In the genomic region with DNA sequence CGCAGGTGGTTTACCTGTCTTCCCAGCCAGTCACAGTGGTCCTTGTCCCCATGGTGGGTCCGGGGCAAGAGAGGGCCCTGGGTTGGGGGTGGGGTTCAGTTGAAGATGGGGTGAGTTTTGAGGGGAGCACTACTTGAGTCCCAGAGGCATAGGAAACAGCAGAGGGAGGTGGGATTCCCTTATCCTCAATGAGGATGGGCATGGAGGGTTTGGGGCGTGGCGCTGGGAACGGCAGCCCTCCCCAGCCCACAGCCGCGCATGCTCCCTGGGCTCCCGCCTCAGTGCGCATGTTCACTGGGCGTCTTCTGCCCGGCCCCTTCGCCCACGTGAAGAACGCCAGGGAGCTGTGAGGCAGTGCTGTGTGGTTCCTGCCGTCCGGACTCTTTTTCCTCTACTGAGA, we compare ENCODE assay signal across 11 cellular contexts. TPM values are rescaled to one million over a fixed set of nuclear protein-coding genes. Genes with fewer than 3 reads are reported as not detected.
"Had no signal": no experiment of that assay in that cellular context is flagged by ENCODE, and none has a peak within 500 bp of the region (broad histone marks: within the 10 kb centered on the region; RNA-seq: fewer than 3 reads in every experiment).

A gene with protein sequence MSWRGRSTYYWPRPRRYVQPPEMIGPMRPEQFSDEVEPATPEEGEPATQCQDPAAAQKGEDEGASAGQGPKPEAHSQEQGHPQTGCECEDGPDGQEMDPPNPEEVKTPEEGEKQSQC (plus strand): TSS at position 301 of the 400 bp plus-strand sequence. CDS start 1,155 bp downstream, outside the sequence.

RNA-seq across cellular contexts. Expression of the gene that starts here (rescaled TPM):
- total RNA-seq: OCI-LY7, PC-3, PC-9, Peyer's patch, Right ventricle myocardium inferior, Right ventricle myocardium superior, RPMI7951, SJCRH30, SJSA1, T-cell had no signal
- polyA plus RNA-seq: SK-N-SH had no signal
